In genomic region chr5:103532116-103532734, GRCh38 we compare ENCODE assay signal across 1 cellular context.
TF ChIP-seq lines count a peak whose summit lies in the region.

No MANE protein-coding gene starts in this region.

TF ChIP-seq in SK-N-SH, 30 proteins besides CTCF, POLR2A, EP300 and RAD21 (continued from another document):
- TF ChIP-seq RXRA (IDR thresholded peaks at IDR 0.05; ENCODE audit: borderline replicate concordance, low read depth) = no peak
- TF ChIP-seq FOXM1 (IDR thresholded peaks at IDR 0.05; ENCODE audit: low read depth) = no peak
- TF ChIP-seq GABPA (IDR thresholded peaks at IDR 0.05; ENCODE audit: low read depth) = no peak
- no peak for TF ChIP-seq NFIC (IDR thresholded peaks at IDR 0.05; ENCODE audit: borderline replicate concordance)
- no peak for TF ChIP-seq MAX (IDR thresholded peaks at IDR 0.05; ENCODE audit: low read depth)
- no peak for TF ChIP-seq RCOR1 (IDR thresholded peaks at IDR 0.05; ENCODE audit: low read length)
- TF ChIP-seq JUND (IDR thresholded peaks at IDR 0.05) = no peak
- no peak for TF ChIP-seq FOXJ3 (CRISPR knock-in tag; IDR thresholded peaks at IDR 0.05)
- TF ChIP-seq USF2 (IDR thresholded peaks at IDR 0.05; ENCODE audit: borderline replicate concordance, low read depth, low read length) = no peak
- TF ChIP-seq YY1 (IDR thresholded peaks at IDR 0.05; ENCODE audit: low read depth) = no peak
TF ChIP-seq in SK-N-SH: peak in this region for 0.
